ENCODE assay signal across 1 cellular context in genomic region chr6:44064948-44065272, GRCh38.
TF ChIP-seq lines count a peak whose summit lies in the region.

No MANE protein-coding gene starts in this region.

TF ChIP-seq in H1, 55 proteins besides CTCF, POLR2A, EP300 and RAD21 (continued from another document):
- TF ChIP-seq TEAD4 (IDR thresholded peaks at IDR 0.05; ENCODE audit: low read depth, low read length) (no peak), SUZ12 (IDR thresholded peaks at IDR 0.05; ENCODE audit: low read length) (no peak), RFX5 (IDR thresholded peaks at IDR 0.05; ENCODE audit: borderline replicate concordance, low read depth, low read length) (no peak), CHD2 (IDR thresholded peaks at IDR 0.05; ENCODE audit: low read length) (no peak), ZNF274 (IDR thresholded peaks at IDR 0.05; ENCODE audit: borderline replicate concordance, extremely low read depth, low read length) (no peak)
TF ChIP-seq in H1: peak in this region for 0.
